ENCODE assay signal across 17 cellular contexts in the genomic region with DNA sequence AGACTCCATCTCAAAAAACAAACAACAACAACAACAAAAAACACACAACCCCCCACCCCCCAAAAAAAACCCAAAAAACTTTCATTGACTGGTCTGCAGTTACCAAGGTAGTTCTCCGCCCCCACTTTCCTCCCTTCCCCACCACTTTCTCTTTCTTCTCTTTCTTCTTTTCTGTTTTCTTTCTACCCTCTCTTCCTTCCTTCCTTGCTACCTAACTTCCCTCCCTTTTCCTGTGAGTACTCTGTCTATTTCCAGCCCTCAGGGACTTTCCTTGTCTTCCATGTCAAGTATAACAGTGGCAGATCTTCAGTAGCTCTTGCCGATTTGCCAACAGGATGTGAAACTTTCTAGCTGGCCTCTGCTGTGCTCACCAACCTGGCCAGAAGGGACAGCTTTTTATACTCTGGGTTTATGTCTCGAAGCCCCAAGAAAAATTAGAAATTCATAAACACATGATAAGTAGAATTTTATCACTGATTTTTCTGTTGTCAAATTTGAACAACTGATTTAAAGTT.
A peak's percentile ranks its signal among the peaks of the same experiment; 100 is the strongest.
DNase-seq lines count a peak whose midpoint lies in the region; ATAC-seq and TF ChIP-seq lines count a peak whose summit lies in the region.
"Had no signal": no experiment of that assay in that cellular context is flagged by ENCODE, and none has a peak within 500 bp of the region (broad histone marks: within the 10 kb centered on the region; RNA-seq: fewer than 3 reads in every experiment).

No MANE protein-coding gene starts in this region.

- CTCF ChIA-PET in activated B cell treated with CpG ODN at 0.5 μM for 24 hours (lab: Charles Lee): no interaction called here
- CTCF ChIA-PET in PC-9 (lab: Charles Lee): no interaction called here
- CTCF ChIA-PET in naive thymus-derived CD4-positive, alpha-beta T cell (lab: Charles Lee): no interaction called here

- peaks cover 15% of the 10 kb centered on the region for H3K4me1 ChIP-seq in vagina
- H3K4me1 ChIP-seq in PC-9 (replicated peaks; ENCODE audit: insufficient read depth): no peaks in the 10 kb centered on the region
- no peaks in the 10 kb centered on the region for H3K4me1 ChIP-seq in naive thymus-derived CD4-positive, alpha-beta T cell (ENCODE audit: control insufficient read depth in 2 of 2, insufficient read depth in 2 of 2, low read length in 2 of 2)

- H3K79me2 ChIP-seq in PC-9 (ENCODE audit: low read depth): no peaks in the 10 kb centered on the region

- H3K27ac ChIP-seq in vagina (peak overlapping the region; percentile 43), PC-9 (no peak overlapping the region)
- H3K27ac ChIP-seq in naive thymus-derived CD4-positive, alpha-beta T cell (ENCODE audit: low read depth, low read length): no peak overlapping the region

- H3K9me3 ChIP-seq in vagina: no peaks in the 10 kb centered on the region
- H3K9me3 ChIP-seq in PC-9 (ENCODE audit: insufficient read depth, low read depth): no peaks in the 10 kb centered on the region
- no peaks in the 10 kb centered on the region for H3K9me3 ChIP-seq in naive thymus-derived CD4-positive, alpha-beta T cell (ENCODE audit: control insufficient read depth in 2 of 3, low read length in 3 of 3)

- peaks cover 2% of the 10 kb centered on the region for H3K27me3 Mint-ChIP-seq in activated B cell treated with CpG ODN at 0.5 μM for 24 hours
- peaks cover 0 to 15% (median 13%) of the 10 kb centered on the region in 5 donors for H3K27me3 Mint-ChIP-seq in naive thymus-derived CD4-positive, alpha-beta T cell
- H3K27me3 Mint-ChIP-seq: activated CD4-positive, alpha-beta memory T cell treated with anti-CD3 and anti-CD28 coated beads, Interleukin-2, amount 10 ng/mL, durations not matched to agents 7 days and 5 days had no signal

- H3K27me3 ChIP-seq in vagina (no peaks in the 10 kb centered on the region), PC-9 (ENCODE audit: insufficient read depth, low read depth) (peaks cover 30% of the 10 kb centered on the region)
- H3K27me3 ChIP-seq in naive thymus-derived CD4-positive, alpha-beta T cell (ENCODE audit: control insufficient read depth in 2 of 2, insufficient read depth in 2 of 2, low read length in 2 of 2): no peaks in the 10 kb centered on the region

- DNase-seq in activated B cell treated with CpG ODN at 0.5 μM for 24 hours: no peak
- DNase-seq in vagina (ENCODE audit: extremely low spot score in 2 of 2): no peak
- DNase-seq in G401 (ENCODE audit: low spot score): no peak
- no peak for DNase-seq in PC-9
- DNase-seq in naive thymus-derived CD4-positive, alpha-beta T cell: no peak
- DNase-seq: activated CD4-positive, alpha-beta memory T cell treated with anti-CD3 and anti-CD28 coated beads, Interleukin-2, amount 10 ng/mL, durations not matched to agents 7 days and 5 days; GOT3; NCI-H1417 treated with DMSO at 0.1 percent for 48 hours; NCI-H510A; occipital lobe; Right ventricle myocardium superior; small intestine had no signal

- ATAC-seq in GM19452 (IDR thresholded peaks at IDR 0.05; ENCODE audit: unreplicated experiment) (peak; percentile 52), HG03060 (IDR thresholded peaks at IDR 0.05; ENCODE audit: low read depth, unreplicated experiment) (peak; percentile 39), activated B cell treated with CpG ODN at 0.5 μM for 24 hours (ENCODE audit: low read depth) (peak; percentile 34)
- ATAC-seq in naive thymus-derived CD4-positive, alpha-beta T cell: no peak

- POLR2A ChIA-PET in activated B cell treated with CpG ODN at 0.5 μM for 24 hours (lab: Charles Lee): interaction anchor here (0.6 kb wide), 1 partner anchor 46 kb away, joined by 10 read pairs; no protein-coding TSS in a partner anchor
- POLR2A ChIA-PET in PC-9 (lab: Charles Lee; ENCODE audit: unreplicated experiment): no interaction called here
- POLR2A ChIA-PET in naive thymus-derived CD4-positive, alpha-beta T cell (lab: Charles Lee): no interaction called here

- H3K9me2 ChIP-seq in PC-9 (ENCODE audit: insufficient read depth): no peaks in the 10 kb centered on the region

- TF ChIP-seq CTCF in activated B cell treated with CpG ODN at 0.5 μM for 24 hours (IDR thresholded peaks at IDR 0.05): no peak
- no peak for TF ChIP-seq CTCF in vagina (IDR thresholded peaks at IDR 0.05)
- no peak for TF ChIP-seq CTCF in PC-9 (conservative IDR thresholded peaks at IDR 0.05)

- no TSS peak for BruUV-seq in PC-9 (replicated peaks; lab: Mats Ljungman, UMichigan)

- H3K4me2 ChIP-seq in PC-9: no peak overlapping the region

- H3F3A ChIP-seq in PC-9 (ENCODE audit: insufficient read depth, low read depth): no peaks in the 10 kb centered on the region

- H3K4me3 ChIP-seq in vagina: no peak overlapping the region
- H3K4me3 ChIP-seq in PC-9: no peak overlapping the region
- no peak overlapping the region for H3K4me3 ChIP-seq in naive thymus-derived CD4-positive, alpha-beta T cell (ENCODE audit: low read length)
- H3K4me3 ChIP-seq: lung had no signal

- H3K27ac Mint-ChIP-seq in activated B cell treated with CpG ODN at 0.5 μM for 24 hours: no peak overlapping the region
- H3K27ac Mint-ChIP-seq in naive thymus-derived CD4-positive, alpha-beta T cell: no peak overlapping the region
- H3K27ac Mint-ChIP-seq: activated CD4-positive, alpha-beta memory T cell treated with anti-CD3 and anti-CD28 coated beads, Interleukin-2, amount 10 ng/mL, durations not matched to agents 7 days and 5 days; dendritic cell treated with granulocyte-macrophage colony-stimulating factor and Interleukin-4, amounts not matched to agents 40 ng/mL and 50 ng/mL, for 4 days; IgD-negative memory B cell had no signal

- H3K4me1 Mint-ChIP-seq in activated B cell treated with CpG ODN at 0.5 μM for 24 hours: peaks cover 32% of the 10 kb centered on the region
- peaks cover 0 to 2% (median 0%) of the 10 kb centered on the region in 7 donors for H3K4me1 Mint-ChIP-seq in naive thymus-derived CD4-positive, alpha-beta T cell
- H3K4me1 Mint-ChIP-seq: activated CD4-positive, alpha-beta memory T cell treated with anti-CD3 and anti-CD28 coated beads, Interleukin-2, amount 10 ng/mL, durations not matched to agents 7 days and 5 days had no signal

- peaks cover 8% of the 10 kb centered on the region for H3K9me3 Mint-ChIP-seq in activated B cell treated with CpG ODN at 0.5 μM for 24 hours
- no peaks in the 10 kb centered on the region for H3K9me3 Mint-ChIP-seq in naive thymus-derived CD4-positive, alpha-beta T cell
- H3K9me3 Mint-ChIP-seq: activated CD4-positive, alpha-beta memory T cell treated with anti-CD3 and anti-CD28 coated beads, Interleukin-2, amount 10 ng/mL, durations not matched to agents 7 days and 5 days; dendritic cell treated with granulocyte-macrophage colony-stimulating factor and Interleukin-4, amounts not matched to agents 40 ng/mL and 50 ng/mL, for 4 days had no signal

- no peaks in the 10 kb centered on the region for H3K36me3 ChIP-seq in vagina
- H3K36me3 ChIP-seq in PC-9 (ENCODE audit: low read depth): no peaks in the 10 kb centered on the region
- H3K36me3 ChIP-seq in naive thymus-derived CD4-positive, alpha-beta T cell (ENCODE audit: control insufficient read depth in 2 of 3, insufficient read depth in 3 of 3, low read length in 3 of 3): no peaks in the 10 kb centered on the region

- intact Hi-C loops in activated B cell treated with CpG ODN at 0.5 μM for 24 hours (cut with micrococcal nuclease): no loop called here
- intact Hi-C loops in vagina (cut with DNase I): no loop called here
- intact Hi-C loops in PC-9 (cut with micrococcal nuclease; ENCODE audit: unreplicated experiment): no loop called here
- intact Hi-C loops in naive thymus-derived CD4-positive, alpha-beta T cell (cut with micrococcal nuclease): no loop called here

- no peak for TF ChIP-seq POLR2A in vagina (IDR thresholded peaks at IDR 0.05)

- peak overlapping the region; percentile 63 for H3K4me3 Mint-ChIP-seq in activated B cell treated with CpG ODN at 0.5 μM for 24 hours
- no peak overlapping the region for H3K4me3 Mint-ChIP-seq in naive thymus-derived CD4-positive, alpha-beta T cell
- H3K4me3 Mint-ChIP-seq: activated CD4-positive, alpha-beta memory T cell treated with anti-CD3 and anti-CD28 coated beads, Interleukin-2, amount 10 ng/mL, durations not matched to agents 7 days and 5 days; dendritic cell treated with granulocyte-macrophage colony-stimulating factor and Interleukin-4, amounts not matched to agents 40 ng/mL and 50 ng/mL, for 4 days had no signal

- H3K36me3 Mint-ChIP-seq in activated B cell treated with CpG ODN at 0.5 μM for 24 hours (ENCODE audit: low read depth): no peaks in the 10 kb centered on the region
- no peaks in the 10 kb centered on the region for H3K36me3 Mint-ChIP-seq in naive thymus-derived CD4-positive, alpha-beta T cell
- H3K36me3 Mint-ChIP-seq: IgD-negative memory B cell had no signal

- H2AFZ ChIP-seq in PC-9: no peak overlapping the region

- in situ Hi-C loops in G401 (cut with HindIII; ENCODE audit: low sequenced_read_pairs): no loop called here

- no peaks in the 10 kb centered on the region for H4K20me1 ChIP-seq in PC-9 (ENCODE audit: insufficient read depth)
